11 cellular contexts compared by ENCODE assay signal in genomic region chr2:55420901-55421300, GRCh38. TPM values are rescaled to one million over a fixed set of nuclear protein-coding genes. Genes with fewer than 3 reads are reported as not detected.
DNase-seq lines count a peak whose midpoint lies in the region; TF ChIP-seq lines count a peak whose summit lies in the region.
"Had no signal": no experiment of that assay in that cellular context is flagged by ENCODE, and none has a peak within 500 bp of the region (broad histone marks: within the 10 kb centered on the region; RNA-seq: fewer than 3 reads in every experiment).

No MANE protein-coding gene starts in this region.

- peaks cover 1% of the 10 kb centered on the region for H3K36me3 Mint-ChIP-seq in activated naive CD4-positive, alpha-beta T cell treated with anti-CD3 and anti-CD28 coated beads for 36 hours (ENCODE audit: low read depth)

- H3K4me1 Mint-ChIP-seq in activated naive CD4-positive, alpha-beta T cell treated with anti-CD3 and anti-CD28 coated beads for 36 hours (ENCODE audit: low read depth) = peaks cover 18% of the 10 kb centered on the region

- CTCF ChIA-PET in activated naive CD4-positive, alpha-beta T cell treated with anti-CD3 and anti-CD28 coated beads for 36 hours (lab: Charles Lee) = interaction anchor here (0.9 to 1.6 kb wide), 2 partner anchors 11 to 136 kb away, joined by 4 to 5 read pairs; no protein-coding TSS in a partner anchor

- intact Hi-C loops in activated naive CD4-positive, alpha-beta T cell treated with anti-CD3 and anti-CD28 coated beads for 36 hours (cut with micrococcal nuclease) = loop anchor here (1.0 kb wide), 8 partner anchors 98 to 371 kb away; partner anchors contain the start of genes CFAP36, CLHC1, MTIF2 and PNPT1
- intact Hi-C loops in esophagus squamous epithelium (cut with DNase I) = no loop called here

- H3K4me3 ChIP-seq in foreskin fibroblast (ENCODE audit: low read depth in 1 of 2, low read length in 2 of 2) = peak overlapping the region; percentile 68 to 94
- peak overlapping the region in 2 of 4 donors; percentile 78 to 97 for H3K4me3 ChIP-seq in esophagus squamous epithelium

- TF ChIP-seq CTCF in foreskin fibroblast (IDR thresholded peaks at IDR 0.05; ENCODE audit: low read depth, low read length) = no peak
- no peak for TF ChIP-seq CTCF in esophagus squamous epithelium (IDR thresholded peaks at IDR 0.05)

- H3K27ac Mint-ChIP-seq in activated naive CD4-positive, alpha-beta T cell treated with anti-CD3 and anti-CD28 coated beads for 36 hours = no peak overlapping the region

- no peaks in the 10 kb centered on the region for H3K9me3 Mint-ChIP-seq in activated naive CD4-positive, alpha-beta T cell treated with anti-CD3 and anti-CD28 coated beads for 36 hours

- peaks cover 10% of the 10 kb centered on the region for H3K27me3 Mint-ChIP-seq in activated naive CD4-positive, alpha-beta T cell treated with anti-CD3 and anti-CD28 coated beads for 36 hours (ENCODE audit: low read depth)

- H3K27ac ChIP-seq in esophagus squamous epithelium = no peak overlapping the region

- H3K4me1 ChIP-seq in esophagus squamous epithelium = peaks cover 0 to 38% (median 0%) of the 10 kb centered on the region in 3 donors

- no peak for TF ChIP-seq POLR2A in esophagus squamous epithelium (IDR thresholded peaks at IDR 0.05)

- H3K9me3 ChIP-seq in esophagus squamous epithelium = no peaks in the 10 kb centered on the region
- H3K9me3 ChIP-seq: vagina had no signal

- no peak for DNase-seq in activated naive CD4-positive, alpha-beta T cell treated with anti-CD3 and anti-CD28 coated beads for 36 hours
- no peak for DNase-seq in activated naive CD4-positive, alpha-beta T cell treated with Interleukin-2 at 50 U/mL for 16 hours
- DNase-seq in RPMI7951 (ENCODE audit: low read depth) (peak; percentile 12), foreskin fibroblast (peak in 1 of 2 donors; percentile 45), superior temporal gyrus (ENCODE audit: extremely low spot score) (peak; percentile 57), GM03348 (ENCODE audit: low spot score) (no peak), esophagus squamous epithelium (lab: John Stamatoyannopoulos, UW) (no peak)
- DNase-seq in stimulated activated CD4-positive, alpha-beta T cell treated with anti-CD3 and anti-CD28 coated beads, Interleukin-2, amount 100 ng/mL, for 48 hours = no peak
- DNase-seq: NCI-H446 treated with DMSO at 0.1 percent for 48 hours; stimulated activated CD4-positive, alpha-beta T cell treated with anti-CD3 and anti-CD28 coated beads, Interleukin-12 subunit alpha, Interleukin-12 subunit beta, amount 100 ng/mL, for 4 hours had no signal

- no peaks in the 10 kb centered on the region for H3K36me3 ChIP-seq in esophagus squamous epithelium
- H3K36me3 ChIP-seq: vagina had no signal

- no peaks in the 10 kb centered on the region for H3K27me3 ChIP-seq in esophagus squamous epithelium
- H3K27me3 ChIP-seq: vagina had no signal

- H3K4me3 Mint-ChIP-seq in activated naive CD4-positive, alpha-beta T cell treated with anti-CD3 and anti-CD28 coated beads for 36 hours = peak overlapping the region; percentile 48

- 55 to 64% methylated on average over 6 of the region's 6 CpGs for WGBS in esophagus squamous epithelium, 2 donors

RNA-seq across cellular contexts. Expression of gene CCDC88A, which starts 1.2 kb away (rescaled TPM):
- total RNA-seq in activated naive CD4-positive, alpha-beta T cell treated with anti-CD3 and anti-CD28 coated beads for 36 hours = 10 to 100 TPM in 1 of 2 experiments, 1 to 10 TPM in 1; 9.7 to 10.7 TPM
- total RNA-seq in RPMI7951 (2014; rRNA removed; shearing (Covaris generic)) = 62.5 and 86.3 TPM in 2 replicates
- total RNA-seq in esophagus squamous epithelium = 10 to 100 TPM in 3 of 4 donors, 1 to 10 TPM in 1; 5.5 to 23.8 (median 17.3) TPM

Comparison
In these comparisons a context has a peak if more than half of its experiments do, and no peak if none do; other contexts are left out.
1. DNase-seq: peak in RPMI7951 (single experiment) and superior temporal gyrus (single experiment); none in activated naive CD4-positive, alpha-beta T cell treated with anti-CD3 and anti-CD28 coated beads for 36 hours (single experiment), activated naive CD4-positive, alpha-beta T cell treated with Interleukin-2 at 50 U/mL for 16 hours (single experiment), GM03348 (single experiment), esophagus squamous epithelium (single experiment) and stimulated activated CD4-positive, alpha-beta T cell treated with anti-CD3 and anti-CD28 coated beads, Interleukin-2, amount 100 ng/mL, for 48 hours (0 of 2).